ENCODE assay signal across 9 cellular contexts in genomic region chrX:68490644-68491043, GRCh38. TPM values are rescaled to one million over a fixed set of nuclear protein-coding genes. Genes with fewer than 3 reads are reported as not detected.
A peak's percentile ranks its signal among the peaks of the same experiment; 100 is the strongest.
DNase-seq lines count a peak whose midpoint lies in the region; ATAC-seq and TF ChIP-seq lines count a peak whose summit lies in the region.
"Had no signal": no experiment of that assay in that cellular context is flagged by ENCODE, and none has a peak within 500 bp of the region (broad histone marks: within the 10 kb centered on the region; RNA-seq: fewer than 3 reads in every experiment).

No MANE protein-coding gene starts in this region.

- H3K4me3 ChIP-seq in smooth muscle cell = no peak overlapping the region

- no peaks in the 10 kb centered on the region for H3K36me3 Mint-ChIP-seq in effector memory CD8-positive, alpha-beta T cell (ENCODE audit: insufficient read depth)

- no peak overlapping the region for H3K27ac Mint-ChIP-seq in effector memory CD8-positive, alpha-beta T cell

- no peak overlapping the region for H3K4me2 ChIP-seq in smooth muscle cell

- in situ Hi-C loops in GM13977 (cut with MboI; ENCODE audit: low pct_unique_long_range_greater_than_20kb, low sequenced_read_pairs, unreplicated experiment) = no loop called here

- no peak overlapping the region for H3K9ac ChIP-seq in smooth muscle cell (ENCODE audit: low read depth)

- peak; percentile 71 for DNase-seq in NCI-H82 (lab: John Stamatoyannopoulos, UW)
- DNase-seq in NCI-H82 treated with DMSO at 0.1 percent for 48 hours (lab: John Stamatoyannopoulos, UW; ENCODE audit: unreplicated experiment) = no peak
- peak; percentile 29 for DNase-seq in HuH-7.5 (ENCODE audit: low spot score)
- no peak for DNase-seq in effector memory CD8-positive, alpha-beta T cell
- DNase-seq in smooth muscle cell (lab: John Stamatoyannopoulos, UW; ENCODE audit: unreplicated experiment) = no peak
- no peak for DNase-seq in GM13977 (ENCODE audit: low spot score)
- no peak for DNase-seq in Ammon's horn (ENCODE audit: low spot score)

- peak; percentile 37 for ATAC-seq in effector memory CD8-positive, alpha-beta T cell (replicated peaks)
- no peak for ATAC-seq in HG03025 (IDR thresholded peaks at IDR 0.05; ENCODE audit: low FRiP score, unreplicated experiment)

- no peak overlapping the region for H3K27ac ChIP-seq in smooth muscle cell (ENCODE audit: low read depth)

- H3K79me2 ChIP-seq in smooth muscle cell (ENCODE audit: low read depth) = no peaks in the 10 kb centered on the region

- H4K20me1 ChIP-seq in smooth muscle cell (ENCODE audit: low read depth) = no peaks in the 10 kb centered on the region

- H3K4me3 Mint-ChIP-seq in effector memory CD8-positive, alpha-beta T cell = no peak overlapping the region

- H2AFZ ChIP-seq in smooth muscle cell (ENCODE audit: low read depth) = no peak overlapping the region

- no peaks in the 10 kb centered on the region for H3K9me3 ChIP-seq in smooth muscle cell (replicated peaks; ENCODE audit: low read depth)
- H3K9me3 ChIP-seq: Caco-2 had no signal

- TF ChIP-seq CTCF in smooth muscle cell (IDR thresholded peaks at IDR 0.05; ENCODE audit: borderline replicate concordance, insufficient read depth, poor library complexity, severe bottlenecking) (peak; percentile 26), GM13977 (IDR thresholded peaks at IDR 0.05; ENCODE audit: extremely low read depth, insufficient read depth, missing control alignments) (no peak)

- H3F3A ChIP-seq in smooth muscle cell (ENCODE audit: low read depth) = no peaks in the 10 kb centered on the region

- H3K4me1 ChIP-seq in smooth muscle cell (ENCODE audit: low read depth) = no peaks in the 10 kb centered on the region

- peaks cover 6 to 10% of the 10 kb centered on the region in 2 donors for H3K27me3 Mint-ChIP-seq in effector memory CD8-positive, alpha-beta T cell

- no peaks in the 10 kb centered on the region for H3K9me3 Mint-ChIP-seq in effector memory CD8-positive, alpha-beta T cell

- no peaks in the 10 kb centered on the region for H3K4me1 Mint-ChIP-seq in effector memory CD8-positive, alpha-beta T cell (ENCODE audit: low read depth in 2 of 2)

- no peaks in the 10 kb centered on the region for H3K27me3 ChIP-seq in smooth muscle cell (ENCODE audit: low read depth)

- H3K36me3 ChIP-seq in smooth muscle cell (ENCODE audit: low read depth) = no peaks in the 10 kb centered on the region

RNA-seq across cellular contexts. Expression of gene YIPF6, which starts 8.2 kb away (rescaled TPM):
- total RNA-seq in smooth muscle cell = 24.6 and 32.6 TPM in 2 replicates
- 36.0 and 37.1 TPM in 2 replicates for polyA plus RNA-seq in smooth muscle cell

RNA-seq across cellular contexts. Expression of gene OPHN1, which starts 57.3 kb away (rescaled TPM):
- 2.3 and 7.1 TPM in 2 replicates for total RNA-seq in smooth muscle cell
- polyA plus RNA-seq in smooth muscle cell = 0.85 and 1.1 TPM in 2 replicates

Comparison
In these comparisons a context has a peak if more than half of its experiments do, and no peak if none do; other contexts are left out.
1. DNase-seq: peak in NCI-H82 (single experiment) and HuH-7.5 (single experiment); none in NCI-H82 treated with DMSO at 0.1 percent for 48 hours (single experiment), effector memory CD8-positive, alpha-beta T cell (0 of 3), smooth muscle cell (single experiment), GM13977 (single experiment) and Ammon's horn (single experiment).